Comparison of ENCODE assay signal across 21 cellular contexts in the genomic region with DNA sequence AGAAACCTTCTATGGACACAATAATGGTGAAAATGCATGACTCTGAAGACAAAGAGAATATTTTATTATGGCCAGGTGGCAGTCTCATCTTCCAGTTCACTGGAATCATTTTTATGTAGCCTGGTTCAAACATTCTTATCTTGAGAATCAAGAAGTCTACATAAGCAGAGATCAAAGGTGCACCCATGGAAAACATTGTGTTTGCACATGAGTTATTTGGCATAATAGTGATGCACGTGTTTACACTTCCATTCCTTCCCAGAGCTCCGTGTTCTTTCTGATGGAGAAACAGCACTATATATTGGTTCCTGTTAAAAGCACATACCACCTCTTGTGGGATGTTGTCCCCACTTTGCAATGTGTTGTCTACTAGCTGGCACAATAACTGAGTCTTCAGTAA.
DNase-seq lines count a peak whose midpoint lies in the region; ATAC-seq and TF ChIP-seq lines count a peak whose summit lies in the region.
"Had no signal": no experiment of that assay in that cellular context is flagged by ENCODE, and none has a peak within 500 bp of the region (broad histone marks: within the 10 kb centered on the region; RNA-seq: fewer than 3 reads in every experiment).

No MANE protein-coding gene starts in this region.

- H3K27ac ChIP-seq in 22Rv1, result peak overlapping the region; percentile 50
- H3K27ac ChIP-seq: A549; BLaER1 treated with 17β-estradiol and CSF1 and Interleukin-3, amounts not matched to agents 10 nM and 100 nM had no signal

- ATAC-seq in left colon (peak; percentile 41), GM18505 (IDR thresholded peaks at IDR 0.05; ENCODE audit: unreplicated experiment) (no peak)
- ATAC-seq: A549 had no signal

- intact Hi-C loops in left colon (cut with DNase I, micrococcal nuclease), result no loop called here

- no peak for TF ChIP-seq CTCF in 22Rv1 (IDR thresholded peaks at IDR 0.05)
- no peak for TF ChIP-seq CTCF in LNCaP clone FGC (IDR thresholded peaks at IDR 0.05; ENCODE audit: control insufficient read depth, extremely low read depth, insufficient read depth)

- DNase-seq in LNCaP clone FGC (ENCODE audit: low read depth), result peak; percentile 78
- no peak for DNase-seq in left colon
- no peak for DNase-seq in DMS114 treated with DMSO at 0.1 percent for 48 hours (lab: John Stamatoyannopoulos, UW; ENCODE audit: unreplicated experiment)
- DNase-seq in NCI-H2081 (lab: John Stamatoyannopoulos, UW), result no peak
- DNase-seq: 8988T; ACHN; AML-193; BE2C; Caco-2; CD4-positive, alpha-beta memory T cell; DMS 273 treated with DMSO at 0.1 percent for 48 hours; DMS53; DMS79 treated with DMSO at 0.1 percent for 48 hours; GF-D8; GOT3; HFFc6 had no signal

- H3K4me3 ChIP-seq in LNCaP clone FGC (ENCODE audit: low read depth, low read length), result no peak overlapping the region
- H3K4me3 ChIP-seq: A549; BLaER1 treated with 17β-estradiol and CSF1 and Interleukin-3, amounts not matched to agents 10 nM and 100 nM; HAP-1 had no signal

- no peak for TF ChIP-seq POLR2A in GM18505 (IDR thresholded peaks at IDR 0.05; ENCODE audit: borderline replicate concordance, extremely low read depth, insufficient read depth, insufficient read length)
